In the genomic region with DNA sequence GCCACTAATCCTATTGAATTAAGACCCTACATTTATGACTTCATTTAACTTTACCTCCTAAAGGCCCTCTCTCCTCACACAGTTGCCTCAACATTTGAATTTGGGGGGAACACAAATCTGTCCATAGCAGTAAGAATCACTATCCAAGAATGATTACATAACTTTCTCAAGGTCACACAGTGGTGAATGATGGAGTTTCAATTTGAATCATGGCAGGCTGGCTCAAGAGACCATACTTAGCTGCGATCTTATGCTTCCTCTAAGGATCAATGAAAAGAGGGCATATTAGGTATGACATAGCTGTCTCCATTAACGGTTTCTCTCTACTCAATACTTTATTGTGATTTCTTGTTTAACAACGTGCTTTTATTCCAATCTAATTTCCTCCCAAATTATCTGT, we compare ENCODE assay signal across 23 cellular contexts. TPM values are rescaled to one million over a fixed set of nuclear protein-coding genes. Genes with fewer than 3 reads are reported as not detected.
DNase-seq lines count a peak whose midpoint lies in the region; ATAC-seq, FAIRE-seq and TF ChIP-seq lines count a peak whose summit lies in the region.
"Had no signal": no experiment of that assay in that cellular context is flagged by ENCODE, and none has a peak within 500 bp of the region (broad histone marks: within the 10 kb centered on the region; RNA-seq: fewer than 3 reads in every experiment).

No MANE protein-coding gene starts in this region.

- TF ChIP-seq EP300 in GM12878 (IDR thresholded peaks at IDR 0.05; ENCODE audit: borderline replicate concordance in 1 of 2, control insufficient read depth in 1 of 2, low read depth in 2 of 2, low read length in 2 of 2), result no peak

- no peaks in the 10 kb centered on the region for H3K79me2 ChIP-seq in GM12878 (ENCODE audit: control insufficient read depth, insufficient read depth, low read length)

- DNase-seq in GM12878 (ENCODE audit: low read depth, low spot score), result no peak
- DNase-seq in NCI-H510A (lab: John Stamatoyannopoulos, UW), result no peak
- DNase-seq in right lobe of liver, result no peak
- DNase-seq in occipital lobe (lab: John Stamatoyannopoulos, UW), result no peak
- DNase-seq: 8988T; ACHN; BE2C; C1 segment of cervical spinal cord; CD4-positive, alpha-beta memory T cell; CD4-positive, CD25-positive, alpha-beta regulatory T cell; CD8-positive, alpha-beta memory T cell; COR-L47; DMS 273 treated with DMSO at 0.1 percent for 48 hours; DMS79 treated with DMSO at 0.1 percent for 48 hours; GF-D8 had no signal

- in situ Hi-C loops in GM12878 (cut with MboI), result no loop called here

- POLR2A ChIA-PET in GM12878 (lab: Charles Lee), result no interaction called here

- H3K36me3 ChIP-seq in GM12878 (ENCODE audit: control insufficient read depth in 2 of 2, insufficient read depth in 2 of 2, low read length in 1 of 2) (no peaks in the 10 kb centered on the region), right lobe of liver (no peaks in the 10 kb centered on the region)
- H3K36me3 ChIP-seq: BE2C, BLaER1 had no signal

- H3K27ac ChIP-seq in GM12878 (ENCODE audit: control insufficient read depth, insufficient read depth) (no peak overlapping the region), right lobe of liver (no peak overlapping the region)
- H3K27ac ChIP-seq: BLaER1 had no signal

- TF ChIP-seq POLR2A in GM12878 (IDR thresholded peaks at IDR 0.05; ENCODE audit: low read depth, low read length) (no peak), right lobe of liver (IDR thresholded peaks at IDR 0.05) (no peak)

- no peak for FAIRE-seq in GM12878 (lab: Jason Lieb, UNC)
- FAIRE-seq: A204.1, G401.6, GM12891 had no signal

- H2AFZ ChIP-seq in GM12878 (ENCODE audit: control insufficient read depth, low read depth, low read length), result no peak overlapping the region

- no TSS peak for BruUV-seq in GM12878 (replicated peaks; lab: Mats Ljungman, UMichigan)

- no peaks in the 10 kb centered on the region for H4K20me1 ChIP-seq in GM12878 (ENCODE audit: control insufficient read depth, insufficient read depth)
- H4K20me1 ChIP-seq: BLaER1 had no signal

- no peak overlapping the region for H3K4me2 ChIP-seq in GM12878 (ENCODE audit: control insufficient read depth, insufficient read depth)
- H3K4me2 ChIP-seq: BLaER1 had no signal

- ATAC-seq in GM18867 (IDR thresholded peaks at IDR 0.05; ENCODE audit: unreplicated experiment), result peak; percentile 53
- ATAC-seq in GM21529 (IDR thresholded peaks at IDR 0.05; ENCODE audit: unreplicated experiment), result peak; percentile 45
- ATAC-seq in HG02885 (IDR thresholded peaks at IDR 0.05; ENCODE audit: poor library complexity, unreplicated experiment), result peak; percentile 91
- peak; percentile 42; the same call in 1 of the 3 replicates for ATAC-seq in GM12878
- no peak for ATAC-seq in GM21526 (IDR thresholded peaks at IDR 0.05; ENCODE audit: low FRiP score, unreplicated experiment)
- no peak for ATAC-seq in right lobe of liver

- TF ChIP-seq CTCF in GM12878 (IDR thresholded peaks at IDR 0.05 in 2 of 3, conservative IDR thresholded peaks at IDR 0.05 in 1 of 3; ENCODE audit: control insufficient read depth in 2 of 3, extremely low read depth in 1 of 3, insufficient read depth in 1 of 3, low read depth in 3 of 3, low read length in 3 of 3) (no peak), right lobe of liver (IDR thresholded peaks at IDR 0.05) (no peak)

- SMC1A ChIA-PET in GM12878 (lab: Charles Lee; ENCODE audit: uncharacterized antibody, unreplicated experiment), result no interaction called here

- WGBS in GM12878 (ENCODE audit: insufficient coverage, insufficient replicate concordance, low lambda C conversion rate, missing lambda C conversion rate), result 29% methylated on average over 3 of the region's 3 CpGs
- WGBS in right lobe of liver (ENCODE audit: insufficient coverage, low coverage, low lambda C conversion rate, missing lambda C conversion rate), result 60% methylated on average over 3 of the region's 3 CpGs

- no peaks in the 10 kb centered on the region; a peak in 1 of 4 replicates for H3K27me3 ChIP-seq in GM12878 (replicated peaks in 1 of 2; ENCODE audit: control insufficient read depth in 2 of 2, insufficient read depth in 2 of 2, low read length in 1 of 2)
- H3K27me3 ChIP-seq in right lobe of liver, result no peaks in the 10 kb centered on the region
- H3K27me3 ChIP-seq: BE2C, BLaER1 had no signal

- intact Hi-C loops in GM12878 (cut with micrococcal nuclease; ENCODE audit: unreplicated experiment) (no loop called here), right lobe of liver (cut with DNase I) (no loop called here)

- no peaks in the 10 kb centered on the region for H3K9me3 ChIP-seq in GM12878 (replicated peaks; ENCODE audit: control insufficient read depth, insufficient read depth, low read length)
- H3K9me3 ChIP-seq in right lobe of liver, result no peaks in the 10 kb centered on the region
- H3K9me3 ChIP-seq: BE2C, BLaER1 had no signal

- RAD21 ChIA-PET in GM12878 (lab: Charles Lee; ENCODE audit: unreplicated experiment), result no interaction called here

- H3K4me3 ChIP-seq in GM12878 (no peak overlapping the region), right lobe of liver (no peak overlapping the region)
- H3K4me3 ChIP-seq: BLaER1 had no signal

- H3K9ac ChIP-seq in GM12878 (ENCODE audit: control insufficient read depth, insufficient read depth, low read length), result no peak overlapping the region
- H3K9ac ChIP-seq: BLaER1 had no signal

- H3K4me1 ChIP-seq in GM12878 (ENCODE audit: control insufficient read depth, insufficient read depth, low read length) (no peaks in the 10 kb centered on the region), right lobe of liver (no peaks in the 10 kb centered on the region)
- H3K4me1 ChIP-seq: BE2C, BLaER1 had no signal

- TF ChIP-seq RAD21 in GM12878 (IDR thresholded peaks at IDR 0.05; ENCODE audit: insufficient read depth, low read depth, low read length), result no peak

- CTCF ChIA-PET in GM12878 (lab: Yijun Ruan, JAX), result no interaction called here

TF ChIP-seq in GM12878, 131 proteins besides CTCF, POLR2A, EP300 and RAD21:
- no peak for TF ChIP-seq BMI1 (IDR thresholded peaks at IDR 0.05; ENCODE audit: borderline replicate concordance)
- TF ChIP-seq KAT2A (conservative IDR thresholded peaks at IDR 0.05; ENCODE audit: control insufficient read depth, low read depth, low read length), result no peak
- TF ChIP-seq SMARCA5 (IDR thresholded peaks at IDR 0.05), result no peak
- no peak for TF ChIP-seq BRCA1 (IDR thresholded peaks at IDR 0.05; ENCODE audit: low read depth, low read length)
- TF ChIP-seq, protein P1, sequence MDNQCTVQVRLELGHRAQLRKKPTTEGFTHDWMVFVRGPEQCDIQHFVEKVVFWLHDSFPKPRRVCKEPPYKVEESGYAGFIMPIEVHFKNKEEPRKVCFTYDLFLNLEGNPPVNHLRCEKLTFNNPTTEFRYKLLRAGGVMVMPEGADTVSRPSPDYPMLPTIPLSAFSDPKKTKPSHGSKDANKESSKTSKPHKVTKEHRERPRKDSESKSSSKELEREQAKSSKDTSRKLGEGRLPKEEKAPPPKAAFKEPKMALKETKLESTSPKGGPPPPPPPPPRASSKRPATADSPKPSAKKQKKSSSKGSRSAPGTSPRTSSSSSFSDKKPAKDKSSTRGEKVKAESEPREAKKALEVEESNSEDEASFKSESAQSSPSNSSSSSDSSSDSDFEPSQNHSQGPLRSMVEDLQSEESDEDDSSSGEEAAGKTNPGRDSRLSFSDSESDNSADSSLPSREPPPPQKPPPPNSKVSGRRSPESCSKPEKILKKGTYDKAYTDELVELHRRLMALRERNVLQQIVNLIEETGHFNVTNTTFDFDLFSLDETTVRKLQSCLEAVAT (IDR thresholded peaks at IDR 0.05), result no peak
- TF ChIP-seq PRDM15 (CRISPR knock-in tag; IDR thresholded peaks at IDR 0.05), result no peak

RNA-seq across cellular contexts. Expression of gene PDE4D, which starts 44.1 kb away (rescaled TPM):
- 142 and 149 TPM in 2 replicates for total RNA-seq in GM12878 (2013; cell fraction: nucleolus; rRNA removed)
- total RNA-seq in GM12878 (2014; rRNA removed) (4.0 and 4.9 TPM in 2 replicates), GM12878 (2014; rRNA removed; fragmentation: Illumina TruSeq; extraction: Trizol) (4.1 and 7.5 TPM in 2 replicates), GM12878 (2021) (1.4 and 2.1 TPM in 2 replicates), right lobe of liver (10 to 100 TPM in 1 of 6 experiments, 1 to 10 TPM in 5; 1.6 to 10.3 (median 5.6) TPM), occipital lobe (219 TPM)
- polyA plus RNA-seq in GM12878 (2011; ENCODE audit: low read depth), result 13.6 TPM
- polyA plus RNA-seq in GM12878 (2011; rRNA removed) (2.2 and 3.0 TPM in 2 replicates), GM12878 (2014; fragmentation: Illumina TruSeq; extraction: Trizol) (3.4 and 3.7 TPM in 2 replicates), GM12878 (2014; fragmentation: Nextera tagmentation; extraction: Ambion mirVana) (1 to 10 TPM; 1.3 to 2.7 TPM), GM12878 (2014; rRNA removed) (0.62 and 2.1 TPM in 2 replicates), GM12878 (2016; fragmentation: Nextera tagmentation; extraction: Ambion mirVana) (1 to 10 TPM in 1 of 2 experiments, under 1 TPM in 1; 0.87 to 1.0 TPM)
- 0.69 and 0.94 TPM in 2 replicates for polyA plus RNA-seq in GM12878 (2011; cell fraction: cytosol; rRNA removed)
- 3.1 and 3.6 TPM in 2 replicates for polyA plus RNA-seq in GM12878 (2011; cell fraction: nucleus; rRNA removed)
- polyA plus RNA-seq in GM12878 (2012), result 9.0 and 9.2 TPM in 2 replicates
- 8.8 and 8.9 TPM in 2 replicates for polyA minus RNA-seq in GM12878 (2011; rRNA and poly(A)+ RNA removed)
- 0.94 TPM in 2 replicates for polyA minus RNA-seq in GM12878 (2011; cell fraction: cytosol; rRNA and poly(A)+ RNA removed)
- polyA minus RNA-seq in GM12878 (2011; cell fraction: nucleus; rRNA and poly(A)+ RNA removed), result 12.1 and 21.4 TPM in 2 replicates

Comparison
In these comparisons a context has a peak if more than half of its experiments do, and no peak if none do; other contexts are left out.
1. ATAC-seq: peak in GM18867 (single experiment), GM21529 (single experiment), HG02885 (single experiment) and GM12878 (single experiment); none in GM21526 (single experiment) and right lobe of liver (0 of 4).